ENCODE assay signal across 8 cellular contexts in genomic region chr6:111603648-111604047, GRCh38. TPM values are rescaled to one million over a fixed set of nuclear protein-coding genes. Genes with fewer than 3 reads are reported as not detected.
DNase-seq lines count a peak whose midpoint lies in the region; ATAC-seq and TF ChIP-seq lines count a peak whose summit lies in the region.

No MANE protein-coding gene starts in this region.

- H3K36me3 ChIP-seq in PC-9 (ENCODE audit: low read depth) = peaks cover 11% of the 10 kb centered on the region; the same call in 1 of the 2 replicates
- peaks cover 14% of the 10 kb centered on the region for H3K36me3 ChIP-seq in osteoblast (ENCODE audit: insufficient read depth, low read length)

- H3K9me3 Mint-ChIP-seq in CD4-positive, alpha-beta T cell = no peaks in the 10 kb centered on the region

- H3K4me3 ChIP-seq in PC-9 = peak overlapping the region; percentile 79; the same call in 1 of the 2 replicates
- H3K4me3 ChIP-seq in dorsolateral prefrontal cortex = peak overlapping the region in 48 of 59 donors; percentile 4 to 82 (median 62)
- H3K4me3 ChIP-seq in osteoblast (ENCODE audit: insufficient read depth, low read length) = peak overlapping the region; percentile 76

- peaks cover 74% of the 10 kb centered on the region for H3K4me1 Mint-ChIP-seq in CD4-positive, alpha-beta T cell (ENCODE audit: low read depth)

- H3K9me3 ChIP-seq in CD4-positive, alpha-beta T cell (ENCODE audit: control insufficient read depth, low read length) = no peaks in the 10 kb centered on the region
- H3K9me3 ChIP-seq in PC-9 (ENCODE audit: insufficient read depth, low read depth) (no peaks in the 10 kb centered on the region), osteoblast (ENCODE audit: low read depth, low read length) (no peaks in the 10 kb centered on the region)

- CTCF ChIA-PET in CD4-positive, alpha-beta T cell (lab: Charles Lee) = no interaction called here
- CTCF ChIA-PET in PC-9 (lab: Charles Lee) = no interaction called here

- H2AFZ ChIP-seq in PC-9 = no peak overlapping the region
- no peak overlapping the region for H2AFZ ChIP-seq in osteoblast (ENCODE audit: low read length)

- DNase-seq in CD4-positive, alpha-beta T cell = no peak
- DNase-seq in PC-9 (no peak), dorsolateral prefrontal cortex (no peak), osteoblast (ENCODE audit: insufficient read length, low spot score, missing footprints) (no peak), GM20000 (ENCODE audit: low spot score) (no peak), cortex of kidney (lab: John Stamatoyannopoulos, UW) (no peak), NCI-H187 (lab: John Stamatoyannopoulos, UW) (no peak)

- H3K4me3 Mint-ChIP-seq in CD4-positive, alpha-beta T cell = peak overlapping the region; percentile 95

- TF ChIP-seq CTCF in CD4-positive, alpha-beta T cell (IDR thresholded peaks at IDR 0.05) = no peak
- no peak for TF ChIP-seq CTCF in PC-9 (conservative IDR thresholded peaks at IDR 0.05)
- TF ChIP-seq CTCF in dorsolateral prefrontal cortex (IDR thresholded peaks at IDR 0.05 in 54 of 56, conservative IDR thresholded peaks at IDR 0.05 in 2 of 56; ENCODE audit: low read depth in 1 of 56, partially characterized antibody in 56 of 56) = no peak
- no peak for TF ChIP-seq CTCF in osteoblast (IDR thresholded peaks at IDR 0.05; ENCODE audit: extremely low read depth, low read depth, low read length)
- no peak for TF ChIP-seq CTCF in GM20000 (IDR thresholded peaks at IDR 0.05; ENCODE audit: extremely low read depth, missing control alignments)

- no peaks in the 10 kb centered on the region for H3K9me2 ChIP-seq in PC-9 (ENCODE audit: insufficient read depth)

- H3K4me2 ChIP-seq in PC-9 (peak overlapping the region; percentile 87), osteoblast (ENCODE audit: insufficient read depth, low read length) (peak overlapping the region; percentile 85)

- peaks cover 32% of the 10 kb centered on the region for H3F3A ChIP-seq in PC-9 (ENCODE audit: insufficient read depth, low read depth)

- no TSS peak for BruUV-seq in PC-9 (replicated peaks; lab: Mats Ljungman, UMichigan)

- H3K79me2 ChIP-seq in PC-9 (ENCODE audit: low read depth) (peaks cover 37% of the 10 kb centered on the region), osteoblast (ENCODE audit: insufficient read depth, low read length) (peaks cover 45% of the 10 kb centered on the region)

- no peak overlapping the region for H3K27ac ChIP-seq in CD4-positive, alpha-beta T cell (ENCODE audit: low read depth, low read length)
- H3K27ac ChIP-seq in PC-9 (peak overlapping the region; percentile 95; the same call in 1 of the 2 replicates), dorsolateral prefrontal cortex (peak overlapping the region in 55 of 59 donors; percentile 24 to 97 (median 88)), osteoblast (ENCODE audit: low read depth, low read length) (peak overlapping the region; percentile 98)

- no peak overlapping the region for H3K27ac Mint-ChIP-seq in CD4-positive, alpha-beta T cell

- H4K20me1 ChIP-seq in PC-9 (ENCODE audit: insufficient read depth) = no peaks in the 10 kb centered on the region
- no peaks in the 10 kb centered on the region for H4K20me1 ChIP-seq in osteoblast (ENCODE audit: insufficient read depth, low read length)

- H3K36me3 Mint-ChIP-seq in CD4-positive, alpha-beta T cell (ENCODE audit: low read depth) = peaks cover 25% of the 10 kb centered on the region

- H3K4me1 ChIP-seq in PC-9 (replicated peaks; ENCODE audit: insufficient read depth) (peaks cover 38% of the 10 kb centered on the region), osteoblast (ENCODE audit: insufficient read depth, low read length) (peaks cover 42% of the 10 kb centered on the region)

- POLR2A ChIA-PET in CD4-positive, alpha-beta T cell (lab: Charles Lee) = interaction anchor here (0.6 kb wide), 1 partner anchor 390 kb away, joined by 3 read pairs; no protein-coding TSS in a partner anchor
- POLR2A ChIA-PET in PC-9 (lab: Charles Lee; ENCODE audit: unreplicated experiment) = no interaction called here

- intact Hi-C loops in CD4-positive, alpha-beta T cell (cut with DNase I, micrococcal nuclease) = loop anchor here in 1 of 2 experiments (10.0 kb wide), 1 partner anchor 349 kb away; a partner anchor contains a TSS
- intact Hi-C loops in PC-9 (cut with micrococcal nuclease; ENCODE audit: unreplicated experiment) (loop anchor here (2.0 kb wide), 1 partner anchor 119 kb away; no protein-coding TSS in a partner anchor), dorsolateral prefrontal cortex (cut with DNase I) (loop anchor here (2.0 to 10.0 kb wide), 2 partner anchors 119 to 121 kb away; partner anchors contain the start of gene REV3L (in 2 of the 2))

- no peaks in the 10 kb centered on the region for H3K27me3 Mint-ChIP-seq in CD4-positive, alpha-beta T cell

- H3K27me3 ChIP-seq in CD4-positive, alpha-beta T cell (ENCODE audit: control insufficient read depth, insufficient read depth, low read length) = no peaks in the 10 kb centered on the region
- H3K27me3 ChIP-seq in PC-9 (ENCODE audit: insufficient read depth, low read depth) (no peaks in the 10 kb centered on the region), dorsolateral prefrontal cortex (no peaks in the 10 kb centered on the region), osteoblast (ENCODE audit: insufficient read depth, low read length) (no peaks in the 10 kb centered on the region)

- no peak for ATAC-seq in CD4-positive, alpha-beta T cell (ENCODE audit: poor library complexity)
- ATAC-seq in GM19035 (IDR thresholded peaks at IDR 0.05; ENCODE audit: unreplicated experiment) = no peak

RNA-seq across cellular contexts. Expression of gene TRAF3IP2, which starts 2.0 kb away (rescaled TPM):
- 10 to 100 TPM; 23.6 to 24.8 TPM for total RNA-seq in CD4-positive, alpha-beta T cell
- 28.0 and 37.6 TPM in 2 replicates for total RNA-seq in PC-9 (2021)
- 10 to 100 TPM in 109 of 120 experiments, 1 to 10 TPM in 11; 7.7 to 42.4 (median 16.0) TPM for total RNA-seq in dorsolateral prefrontal cortex
- total RNA-seq in osteoblast = 23.6 and 23.9 TPM in 2 replicates
